Comparison of ENCODE assay signal across 11 cellular contexts in the genomic region with DNA sequence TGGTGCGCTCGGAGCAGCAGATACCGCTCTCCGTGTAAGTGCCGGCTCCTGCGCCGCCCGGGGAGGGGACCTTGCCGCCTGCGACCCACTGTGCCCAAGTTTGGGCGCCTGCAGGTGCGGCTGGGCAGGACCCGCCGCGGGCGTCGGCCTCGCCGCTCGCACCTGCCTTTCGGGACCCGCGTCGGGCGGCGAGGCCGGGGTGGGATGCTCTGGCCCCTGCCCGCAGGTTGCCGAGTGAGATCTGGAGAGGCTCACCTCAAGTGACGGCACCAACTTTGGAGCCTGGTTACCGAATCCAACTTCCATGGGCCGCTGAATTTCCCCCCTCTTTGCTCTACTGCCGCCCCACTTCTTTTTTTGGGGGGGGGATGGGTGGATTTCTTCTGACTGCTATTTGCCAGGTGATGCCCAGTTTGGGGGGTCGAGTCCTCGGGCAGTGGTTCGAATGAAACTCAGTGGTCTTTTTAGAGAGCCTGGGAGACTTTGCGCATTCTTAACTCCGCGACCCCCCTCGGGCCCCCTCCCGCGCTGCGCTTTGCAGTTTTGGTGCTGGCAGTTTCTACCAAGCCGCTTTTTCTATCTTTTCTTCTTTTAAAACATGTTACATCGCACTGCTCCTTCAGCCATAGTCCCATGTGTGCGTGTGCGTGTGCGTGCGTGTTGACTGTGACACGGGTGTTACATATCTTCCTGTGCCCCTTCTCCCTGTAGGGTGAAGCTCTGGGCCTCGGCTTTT. TPM values are rescaled to one million over a fixed set of nuclear protein-coding genes. Genes with fewer than 3 reads are reported as not detected.
A peak's percentile ranks its signal among the peaks of the same experiment; 100 is the strongest.
DNase-seq lines count a peak whose midpoint lies in the region; ATAC-seq, FAIRE-seq and TF ChIP-seq lines count a peak whose summit lies in the region.
"Had no signal": no experiment of that assay in that cellular context is flagged by ENCODE, and none has a peak within 500 bp of the region (broad histone marks: within the 10 kb centered on the region; RNA-seq: fewer than 3 reads in every experiment).

No MANE protein-coding gene starts in this region.

- no peak overlapping the region for H2AK5ac ChIP-seq in mesenchymal stem cell (ENCODE audit: low read length, severe bottlenecking)

- peaks cover 25% of the 10 kb centered on the region for H3K4me1 ChIP-seq in mesenchymal stem cell (ENCODE audit: control insufficient read depth, insufficient read depth, low read depth, low read length)
- peaks cover 0 to 36% (median 27%) of the 10 kb centered on the region in 4 donors for H3K4me1 ChIP-seq in tibial artery

- H3K27ac ChIP-seq in mesenchymal stem cell (ENCODE audit: low read length, poor library complexity, severe bottlenecking), result no peak overlapping the region
- H3K27ac ChIP-seq in tibial artery, result peak overlapping the region in 1 of 2 donors; percentile 13

- no peak overlapping the region for H3K4me3 Mint-ChIP-seq in activated CD8-positive, alpha-beta memory T cell treated with anti-CD3 and anti-CD28 coated beads, Interleukin-2, amount 10 ng/mL, durations not matched to agents 7 days and 5 days
- H3K4me3 Mint-ChIP-seq in chondrocyte (ENCODE audit: unreplicated experiment), result peak overlapping the region; percentile 58
- H3K4me3 Mint-ChIP-seq: activated T-cell treated with anti-CD3 and anti-CD28 coated beads, Interleukin-2, amount 50 U/mL, for 24 hours had no signal

- H3K36me3 ChIP-seq in mesenchymal stem cell (ENCODE audit: control insufficient read depth in 1 of 2, insufficient read depth in 2 of 2, low read depth in 1 of 2, low read length in 2 of 2) (no peaks in the 10 kb centered on the region), tibial artery (no peaks in the 10 kb centered on the region)

- peaks cover 2% of the 10 kb centered on the region for H3K36me3 Mint-ChIP-seq in activated CD8-positive, alpha-beta memory T cell treated with anti-CD3 and anti-CD28 coated beads, Interleukin-2, amount 10 ng/mL, durations not matched to agents 7 days and 5 days
- no peaks in the 10 kb centered on the region for H3K36me3 Mint-ChIP-seq in chondrocyte (ENCODE audit: low read depth)

- no peak overlapping the region for H4K8ac ChIP-seq in mesenchymal stem cell (ENCODE audit: low read length)

- H2AFZ ChIP-seq in mesenchymal stem cell (ENCODE audit: low read depth, low read length), result no peak overlapping the region

- H3K4me2 ChIP-seq in mesenchymal stem cell (ENCODE audit: low read length, poor library complexity, severe bottlenecking), result peak overlapping the region; percentile 74

- intact Hi-C loops in tibial artery (cut with DNase I; ENCODE audit: low total_unique reads), result no loop called here

- H3K4ac ChIP-seq in mesenchymal stem cell (ENCODE audit: low read depth in 1 of 2, low read length in 2 of 2), result no peak overlapping the region

- ATAC-seq in activated CD8-positive, alpha-beta memory T cell treated with anti-CD3 and anti-CD28 coated beads, Interleukin-2, amount 10 ng/mL, durations not matched to agents 7 days and 5 days, result no peak
- no peak for ATAC-seq in HG02610 (IDR thresholded peaks at IDR 0.05; ENCODE audit: unreplicated experiment)
- no peak for ATAC-seq in HG03442 (IDR thresholded peaks at IDR 0.05; ENCODE audit: unreplicated experiment)

- H3K27ac Mint-ChIP-seq in activated CD8-positive, alpha-beta memory T cell treated with anti-CD3 and anti-CD28 coated beads, Interleukin-2, amount 10 ng/mL, durations not matched to agents 7 days and 5 days, result peak overlapping the region; percentile 44
- no peak overlapping the region for H3K27ac Mint-ChIP-seq in chondrocyte (ENCODE audit: unreplicated experiment)
- H3K27ac Mint-ChIP-seq: activated T-cell treated with anti-CD3 and anti-CD28 coated beads, Interleukin-2, amount 50 U/mL, for 24 hours had no signal

- H3K9ac ChIP-seq in mesenchymal stem cell (ENCODE audit: low read length), result no peak overlapping the region

- no peak overlapping the region for H4K91ac ChIP-seq in mesenchymal stem cell (ENCODE audit: low read length)

- H3K9me3 Mint-ChIP-seq in activated CD8-positive, alpha-beta memory T cell treated with anti-CD3 and anti-CD28 coated beads, Interleukin-2, amount 10 ng/mL, durations not matched to agents 7 days and 5 days (ENCODE audit: low read depth), result no peaks in the 10 kb centered on the region
- H3K9me3 Mint-ChIP-seq in chondrocyte (ENCODE audit: low read depth), result no peaks in the 10 kb centered on the region
- H3K9me3 Mint-ChIP-seq: activated T-cell treated with anti-CD3 and anti-CD28 coated beads, Interleukin-2, amount 50 U/mL, for 24 hours had no signal

- H2BK12ac ChIP-seq in mesenchymal stem cell (ENCODE audit: low read length in 2 of 2), result no peak overlapping the region

- H2BK5ac ChIP-seq in mesenchymal stem cell (ENCODE audit: low read depth, low read length, poor library complexity, severe bottlenecking), result no peak overlapping the region

- H3K9me3 ChIP-seq in mesenchymal stem cell (ENCODE audit: control insufficient read depth, low read length) (no peaks in the 10 kb centered on the region), tibial artery (no peaks in the 10 kb centered on the region)

- TF ChIP-seq CTCF in chondrocyte (IDR thresholded peaks at IDR 0.05) (no peak), tibial artery (IDR thresholded peaks at IDR 0.05) (no peak)

- H3K18ac ChIP-seq in mesenchymal stem cell (ENCODE audit: low read depth in 1 of 2, low read length in 2 of 2), result no peak overlapping the region

- no peak overlapping the region for H2BK15ac ChIP-seq in mesenchymal stem cell (ENCODE audit: low read depth, poor library complexity, severe bottlenecking)

- H2BK120ac ChIP-seq in mesenchymal stem cell (ENCODE audit: low read depth, low read length), result no peak overlapping the region

- CTCF ChIA-PET in activated CD8-positive, alpha-beta memory T cell treated with anti-CD3 and anti-CD28 coated beads, Interleukin-2, amount 10 ng/mL, durations not matched to agents 7 days and 5 days (lab: Charles Lee), result no interaction called here

- no peak for DNase-seq in activated CD8-positive, alpha-beta memory T cell treated with anti-CD3 and anti-CD28 coated beads, Interleukin-2, amount 10 ng/mL, durations not matched to agents 7 days and 5 days
- no peak for DNase-seq in activated CD8-positive, alpha-beta memory T cell treated with anti-CD3 and anti-CD28 coated beads, Interleukin-2, amount 50 U/mL, for 48 hours
- DNase-seq in chondrocyte (ENCODE audit: low spot score), result no peak
- DNase-seq in mesenchymal stem cell, result no peak
- DNase-seq in tibial artery, result no peak
- no peak for DNase-seq in HTR-8/SVneo (ENCODE audit: insufficient read length, low spot score)
- DNase-seq: activated T-cell treated with anti-CD3 and anti-CD28 coated beads, Interleukin-2, amount 50 U/mL, for 24 hours; SIG-M5 had no signal

- FAIRE-seq in HTR-8/SVneo (lab: Jason Lieb, UNC), result no peak
- FAIRE-seq: GM12892 had no signal

- peaks cover 53% of the 10 kb centered on the region for H3K27me3 Mint-ChIP-seq in activated CD8-positive, alpha-beta memory T cell treated with anti-CD3 and anti-CD28 coated beads, Interleukin-2, amount 10 ng/mL, durations not matched to agents 7 days and 5 days
- peaks cover 58% of the 10 kb centered on the region for H3K27me3 Mint-ChIP-seq in chondrocyte (ENCODE audit: low read depth)

- peaks cover 2% of the 10 kb centered on the region for H3K4me1 Mint-ChIP-seq in activated CD8-positive, alpha-beta memory T cell treated with anti-CD3 and anti-CD28 coated beads, Interleukin-2, amount 10 ng/mL, durations not matched to agents 7 days and 5 days
- peaks cover 9% of the 10 kb centered on the region for H3K4me1 Mint-ChIP-seq in chondrocyte (ENCODE audit: low read depth)

- no peak overlapping the region for H3K23ac ChIP-seq in mesenchymal stem cell (ENCODE audit: low read length in 2 of 2)

- H3K14ac ChIP-seq in mesenchymal stem cell (ENCODE audit: low read length in 2 of 2), result no peak overlapping the region

- peaks cover 55 to 74% of the 10 kb centered on the region in 2 experiments for H3K27me3 ChIP-seq in mesenchymal stem cell (ENCODE audit: control insufficient read depth in 1 of 2, insufficient read depth in 1 of 2, low read length in 2 of 2)
- peaks cover 0 to 42% of the 10 kb centered on the region in 2 donors for H3K27me3 ChIP-seq in tibial artery

- no peaks in the 10 kb centered on the region for H3K79me1 ChIP-seq in mesenchymal stem cell (replicated peaks; ENCODE audit: low read length, poor library complexity, severe bottlenecking)

- H3K4me3 ChIP-seq in mesenchymal stem cell (ENCODE audit: insufficient read depth in 1 of 2, low read depth in 1 of 2, low read length in 2 of 2), result peak overlapping the region; percentile 44 to 64
- peak overlapping the region; percentile 61 to 84 for H3K4me3 ChIP-seq in tibial artery

- 3% methylated on average over 43 of the region's 51 CpGs for WGBS in mesenchymal stem cell

RNA-seq across cellular contexts. Expression of gene CACNA2D3, which starts 0.6 kb away (rescaled TPM):
- not detected for total RNA-seq in activated CD8-positive, alpha-beta memory T cell treated with anti-CD3 and anti-CD28 coated beads, Interleukin-2, amount 10 ng/mL, durations not matched to agents 7 days and 5 days
- not detected in 3 replicates for total RNA-seq in chondrocyte
- 0.28 TPM for polyA plus RNA-seq in mesenchymal stem cell (2013, experiment 1 of 2)
- 0.27 TPM for polyA plus RNA-seq in mesenchymal stem cell (2013, experiment 2 of 2)
